1 cellular context compared by ENCODE assay signal in genomic region chr14:61179061-61179675, GRCh38.
TF ChIP-seq lines count a peak whose summit lies in the region.

No MANE protein-coding gene starts in this region.

TF ChIP-seq in WTC11, 78 proteins besides CTCF, POLR2A, EP300 and RAD21 (continued from another document):
- TF ChIP-seq GABPB1 (CRISPR knock-in tag; IDR thresholded peaks at IDR 0.05) (no peak), ZNF232 (CRISPR knock-in tag; IDR thresholded peaks at IDR 0.05) (no peak), TP53 (CRISPR knock-in tag; IDR thresholded peaks at IDR 0.05) (no peak), TEAD4 (CRISPR knock-in tag; IDR thresholded peaks at IDR 0.05) (no peak), ELF4 (CRISPR knock-in tag; IDR thresholded peaks at IDR 0.05; ENCODE audit: low read depth) (no peak), CREM (CRISPR knock-in tag; IDR thresholded peaks at IDR 0.05) (no peak), PREB (CRISPR knock-in tag; IDR thresholded peaks at IDR 0.05; ENCODE audit: borderline replicate concordance) (no peak), HMGXB4 (CRISPR knock-in tag; IDR thresholded peaks at IDR 0.05) (no peak), PRDM15 (CRISPR knock-in tag; IDR thresholded peaks at IDR 0.05) (no peak), SP1 (CRISPR knock-in tag; conservative IDR thresholded peaks at IDR 0.05) (no peak), AFF4 (CRISPR knock-in tag; IDR thresholded peaks at IDR 0.05; ENCODE audit: borderline replicate concordance) (no peak), ZMAT4 (CRISPR knock-in tag; IDR thresholded peaks at IDR 0.05) (no peak)
- TF ChIP-seq, protein P1, sequence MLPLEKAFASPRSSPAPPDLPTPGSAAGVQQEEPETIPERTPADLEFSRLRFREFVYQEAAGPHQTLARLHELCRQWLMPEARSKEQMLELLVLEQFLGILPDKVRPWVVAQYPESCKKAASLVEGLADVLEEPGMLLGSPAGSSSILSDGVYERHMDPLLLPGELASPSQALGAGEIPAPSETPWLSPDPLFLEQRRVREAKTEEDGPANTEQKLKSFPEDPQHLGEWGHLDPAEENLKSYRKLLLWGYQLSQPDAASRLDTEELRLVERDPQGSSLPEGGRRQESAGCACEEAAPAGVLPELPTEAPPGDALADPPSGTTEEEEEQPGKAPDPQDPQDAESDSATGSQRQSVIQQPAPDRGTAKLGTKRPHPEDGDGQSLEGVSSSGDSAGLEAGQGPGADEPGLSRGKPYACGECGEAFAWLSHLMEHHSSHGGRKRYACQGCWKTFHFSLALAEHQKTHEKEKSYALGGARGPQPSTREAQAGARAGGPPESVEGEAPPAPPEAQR (CRISPR knock-in tag; IDR thresholded peaks at IDR 0.05) = no peak
- TF ChIP-seq, protein P2, sequence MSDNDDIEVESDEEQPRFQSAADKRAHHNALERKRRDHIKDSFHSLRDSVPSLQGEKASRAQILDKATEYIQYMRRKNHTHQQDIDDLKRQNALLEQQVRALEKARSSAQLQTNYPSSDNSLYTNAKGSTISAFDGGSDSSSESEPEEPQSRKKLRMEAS (CRISPR knock-in tag; IDR thresholded peaks at IDR 0.05) = no peak
- TF ChIP-seq, protein P3, sequence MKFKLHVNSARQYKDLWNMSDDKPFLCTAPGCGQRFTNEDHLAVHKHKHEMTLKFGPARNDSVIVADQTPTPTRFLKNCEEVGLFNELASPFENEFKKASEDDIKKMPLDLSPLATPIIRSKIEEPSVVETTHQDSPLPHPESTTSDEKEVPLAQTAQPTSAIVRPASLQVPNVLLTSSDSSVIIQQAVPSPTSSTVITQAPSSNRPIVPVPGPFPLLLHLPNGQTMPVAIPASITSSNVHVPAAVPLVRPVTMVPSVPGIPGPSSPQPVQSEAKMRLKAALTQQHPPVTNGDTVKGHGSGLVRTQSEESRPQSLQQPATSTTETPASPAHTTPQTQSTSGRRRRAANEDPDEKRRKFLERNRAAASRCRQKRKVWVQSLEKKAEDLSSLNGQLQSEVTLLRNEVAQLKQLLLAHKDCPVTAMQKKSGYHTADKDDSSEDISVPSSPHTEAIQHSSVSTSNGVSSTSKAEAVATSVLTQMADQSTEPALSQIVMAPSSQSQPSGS (CRISPR knock-in tag; IDR thresholded peaks at IDR 0.05; ENCODE audit: borderline replicate concordance, low read depth) = no peak
